ENCODE assay signal across 8 cellular contexts in the genomic region with DNA sequence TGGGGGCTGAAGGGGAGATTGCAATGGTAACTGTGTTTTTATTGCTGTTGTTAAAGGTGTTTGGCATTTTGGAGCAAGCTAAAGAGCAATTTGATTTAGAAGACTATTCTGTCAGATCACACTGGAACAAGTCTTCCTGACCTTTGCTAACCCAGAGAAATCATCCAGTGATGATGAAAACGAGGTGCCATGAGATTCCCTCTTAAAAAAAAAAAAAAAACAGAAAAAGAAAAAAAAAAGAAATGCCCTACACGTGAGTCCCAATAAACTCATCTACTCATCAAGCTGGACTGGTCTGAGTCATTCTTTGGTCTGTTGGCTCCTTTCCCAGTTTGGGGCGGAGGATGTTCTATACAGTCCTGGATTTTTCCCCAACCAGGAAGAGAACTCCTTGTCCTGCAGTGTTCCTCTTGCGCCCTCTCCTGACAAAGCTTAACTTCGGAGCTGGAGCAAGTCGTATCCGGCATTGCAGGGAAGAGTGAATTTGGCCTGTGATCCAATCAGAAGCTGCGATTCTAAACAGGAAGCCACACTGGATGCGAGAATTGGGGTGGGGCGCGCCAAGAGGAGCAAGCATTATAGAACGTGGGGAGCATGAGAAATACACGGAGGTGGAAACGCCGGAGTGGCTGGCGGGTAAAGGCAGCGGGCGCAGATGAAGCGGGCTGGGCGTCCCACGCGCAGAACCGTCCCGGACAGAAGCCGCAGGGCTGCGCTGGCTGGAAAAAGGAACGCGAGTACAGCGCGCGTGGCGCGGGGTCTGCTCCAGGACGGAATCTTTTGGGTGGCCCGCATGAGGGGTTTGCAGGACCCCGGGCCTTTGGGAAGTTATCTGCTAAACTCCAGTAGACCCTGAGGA. TPM values are rescaled to one million over a fixed set of nuclear protein-coding genes. Genes with fewer than 3 reads are reported as not detected.
DNase-seq lines count a peak whose midpoint lies in the region; ATAC-seq, FAIRE-seq and TF ChIP-seq lines count a peak whose summit lies in the region.

No MANE protein-coding gene starts in this region.

- in situ Hi-C loops in transverse colon (cut with MboI; ENCODE audit: low pct_ligation_motif_present in 1 of 4, low pct_unique_long_range_greater_than_20kb in 1 of 4, low sequenced_read_pairs in 3 of 4) = no loop called here

- TF ChIP-seq EP300 in neural cell (conservative IDR thresholded peaks at IDR 0.05; ENCODE audit: poor library complexity, severe bottlenecking) (no peak), transverse colon (IDR thresholded peaks at IDR 0.05; ENCODE audit: low read depth) (peak; percentile 41)

- peak; percentile 96 for TF ChIP-seq CTCF in neural cell (IDR thresholded peaks at IDR 0.05; ENCODE audit: poor library complexity, severe bottlenecking)
- peak; percentile 61 to 97 (median 83) for TF ChIP-seq CTCF in transverse colon (IDR thresholded peaks at IDR 0.05)

- H3K4me2 ChIP-seq in neural cell (ENCODE audit: low read length) = peak overlapping the region; percentile 65

- peak overlapping the region; percentile 85 for H3K4me3 ChIP-seq in NT2/D1 (ENCODE audit: insufficient read length, low read depth)
- peak overlapping the region; percentile 73 for H3K4me3 ChIP-seq in neural cell (ENCODE audit: low read length)
- peak overlapping the region; percentile 21 to 79 (median 52) for H3K4me3 ChIP-seq in transverse colon

- H3K27ac ChIP-seq in neural cell (ENCODE audit: low read length) (no peak overlapping the region), transverse colon (peak overlapping the region; percentile 89 to 96 (median 94))

- H3K27me3 ChIP-seq in NT2/D1 (ENCODE audit: insufficient read depth, insufficient read length) = peaks cover 36% of the 10 kb centered on the region
- H3K27me3 ChIP-seq in neural cell (ENCODE audit: insufficient read depth, low read depth, low read length) = peaks cover 38% of the 10 kb centered on the region
- H3K27me3 ChIP-seq in transverse colon = no peaks in the 10 kb centered on the region

- WGBS in transverse colon (ENCODE audit: low coverage in 1 of 2), 2 donors = 1% methylated on average over 35 of the region's 36 CpGs; no CpG with 5 or more reads in 1 of the 2 donors

- DNase-seq in DMS79 treated with DMSO at 0.1 percent for 48 hours (lab: John Stamatoyannopoulos, UW) (peak; percentile 87), HuH-7 (ENCODE audit: low spot score) (peak; percentile 88), NT2/D1 (ENCODE audit: low read depth, low spot score) (peak; percentile 93), frontal cortex (ENCODE audit: low spot score in 2 of 2) (peak; percentile 85 to 86), transverse colon (peak; percentile 97)
- peak; percentile 54 for DNase-seq in activated T-helper 2 cell treated with anti-CD3 and anti-CD28 coated beads, Interferon-gamma antibody, Interleukin-2, Interleukin-4, amounts not matched to agents 10 μg/mL and 5 μg/mL and 100 μg/mL, durations not matched to agents 14 hours and 24 hours and 36 hours (ENCODE audit: low spot score)

- no peaks in the 10 kb centered on the region for H3F3A ChIP-seq in neural cell (ENCODE audit: insufficient read depth, low read length, poor library complexity, severe bottlenecking)

- H3K9me3 ChIP-seq in NT2/D1 (ENCODE audit: insufficient read depth, low read length) (no peaks in the 10 kb centered on the region), neural cell (ENCODE audit: low read length) (no peaks in the 10 kb centered on the region), transverse colon (no peaks in the 10 kb centered on the region)

- peaks cover 19% of the 10 kb centered on the region for H3K4me1 Mint-ChIP-seq in activated T-helper 2 cell treated with anti-CD3 and anti-CD28 coated beads, Interferon-gamma antibody, Interleukin-2, Interleukin-4, amounts not matched to agents 10 μg/mL and 5 μg/mL and 100 μg/mL, durations not matched to agents 14 hours and 24 hours and 36 hours (ENCODE audit: low read depth)

- no peaks in the 10 kb centered on the region for H3K36me3 Mint-ChIP-seq in activated T-helper 2 cell treated with anti-CD3 and anti-CD28 coated beads, Interferon-gamma antibody, Interleukin-2, Interleukin-4, amounts not matched to agents 10 μg/mL and 5 μg/mL and 100 μg/mL, durations not matched to agents 14 hours and 24 hours and 36 hours (ENCODE audit: low read depth)

- intact Hi-C loops in activated T-helper 2 cell treated with anti-CD3 and anti-CD28 coated beads, Interferon-gamma antibody, Interleukin-2, Interleukin-4, amounts not matched to agents 10 μg/mL and 5 μg/mL and 100 μg/mL, durations not matched to agents 14 hours and 24 hours and 36 hours (cut with micrococcal nuclease) = loop anchor here (5.0 kb wide), 1 partner anchor 113 kb away; no protein-coding TSS in a partner anchor
- intact Hi-C loops in transverse colon (cut with DNase I; ENCODE audit: low total_unique reads) = loop anchor here (2.0 to 10.0 kb wide), 2 partner anchors 142 to 496 kb away; a partner anchor contains a TSS

- peak; percentile 58 for TF ChIP-seq POLR2A in transverse colon (IDR thresholded peaks at IDR 0.05)

- H3K9me2 ChIP-seq in neural cell (ENCODE audit: insufficient read depth, low read length) = no peaks in the 10 kb centered on the region

- ATAC-seq in GM21515 (IDR thresholded peaks at IDR 0.05; ENCODE audit: unreplicated experiment) = peak; percentile 54

- H3K4me3 Mint-ChIP-seq in activated T-helper 2 cell treated with anti-CD3 and anti-CD28 coated beads, Interferon-gamma antibody, Interleukin-2, Interleukin-4, amounts not matched to agents 10 μg/mL and 5 μg/mL and 100 μg/mL, durations not matched to agents 14 hours and 24 hours and 36 hours (ENCODE audit: low read depth) = peak overlapping the region; percentile 89

- H3K36me3 ChIP-seq in NT2/D1 (ENCODE audit: insufficient read depth, insufficient read length, low read length) = no peaks in the 10 kb centered on the region
- H3K36me3 ChIP-seq in neural cell (ENCODE audit: insufficient read depth, low read length) = no peaks in the 10 kb centered on the region
- no peaks in the 10 kb centered on the region for H3K36me3 ChIP-seq in transverse colon

- peak; percentile 94 for TF ChIP-seq RAD21 in neural cell (conservative IDR thresholded peaks at IDR 0.05)

- H3K27me3 Mint-ChIP-seq in activated T-helper 2 cell treated with anti-CD3 and anti-CD28 coated beads, Interferon-gamma antibody, Interleukin-2, Interleukin-4, amounts not matched to agents 10 μg/mL and 5 μg/mL and 100 μg/mL, durations not matched to agents 14 hours and 24 hours and 36 hours (ENCODE audit: low read depth) = peaks cover 38% of the 10 kb centered on the region

- H3K27ac Mint-ChIP-seq in activated T-helper 2 cell treated with anti-CD3 and anti-CD28 coated beads, Interferon-gamma antibody, Interleukin-2, Interleukin-4, amounts not matched to agents 10 μg/mL and 5 μg/mL and 100 μg/mL, durations not matched to agents 14 hours and 24 hours and 36 hours = peak overlapping the region; percentile 59

- H2AFZ ChIP-seq in neural cell (ENCODE audit: low read depth, low read length) = no peak overlapping the region

- H3K4me1 ChIP-seq in NT2/D1 (ENCODE audit: insufficient read depth, insufficient read length) = no peaks in the 10 kb centered on the region
- peaks cover 0 to 30% (median 15%) of the 10 kb centered on the region in 4 donors for H3K4me1 ChIP-seq in transverse colon

- H3K9me3 Mint-ChIP-seq in activated T-helper 2 cell treated with anti-CD3 and anti-CD28 coated beads, Interferon-gamma antibody, Interleukin-2, Interleukin-4, amounts not matched to agents 10 μg/mL and 5 μg/mL and 100 μg/mL, durations not matched to agents 14 hours and 24 hours and 36 hours = no peaks in the 10 kb centered on the region

- H3K9ac ChIP-seq in NT2/D1 (ENCODE audit: insufficient read length, low read depth) (peak overlapping the region; percentile 84), neural cell (ENCODE audit: low read length) (no peak overlapping the region)

- peak; percentile 94 for FAIRE-seq in frontal cortex (lab: Jason Lieb, UNC)

- no peaks in the 10 kb centered on the region for H4K20me1 ChIP-seq in neural cell (ENCODE audit: insufficient read depth)

- H3K79me2 ChIP-seq in neural cell (replicated peaks; ENCODE audit: insufficient read depth, low read length) = no peaks in the 10 kb centered on the region

TF ChIP-seq in neural cell, 6 proteins besides CTCF, POLR2A, EP300 and RAD21:
- TF ChIP-seq SMC3 (conservative IDR thresholded peaks at IDR 0.05; ENCODE audit: poor library complexity) (peak; percentile 96), EZH2 (IDR thresholded peaks at IDR 0.05; ENCODE audit: borderline replicate concordance, insufficient read depth, low read length, poor library complexity, severe bottlenecking) (no peak)
TF ChIP-seq in neural cell: peak in this region for 1.

RNA-seq across cellular contexts. Expression of a gene that starts 22.4 kb away (rescaled TPM):
- total RNA-seq in activated T-helper 2 cell treated with anti-CD3 and anti-CD28 coated beads, Interferon-gamma antibody, Interleukin-2, Interleukin-4, amounts not matched to agents 10 μg/mL and 5 μg/mL and 100 μg/mL, durations not matched to agents 14 hours and 24 hours and 36 hours = not detected in 2 replicates
- total RNA-seq in frontal cortex (87.2 TPM), transverse colon (10 to 100 TPM in 2 of 4 donors, 1 to 10 TPM in 1, not detected in 1; 5.6 to 23.1 (median 18.3) TPM)
- 3.8 TPM in 1 of 2 replicates, not detected in the other for polyA plus RNA-seq in neural cell
- 1.2 TPM in 1 of 2 replicates, not detected in the other for polyA minus RNA-seq in neural cell
